7 cellular contexts compared by ENCODE assay signal in genomic region chr1:234610582-234611152, GRCh38.
DNase-seq lines count a peak whose midpoint lies in the region; ATAC-seq and TF ChIP-seq lines count a peak whose summit lies in the region.

No MANE protein-coding gene starts in this region.

- in situ Hi-C loops in astrocyte of the cerebellum (cut with HindIII; ENCODE audit: low sequenced_read_pairs), result loop anchor here (10.0 kb wide), 2 partner anchors 94 to 464 kb away; no protein-coding TSS in a partner anchor

- peak overlapping the region; percentile 44 for H3K4me3 ChIP-seq in astrocyte of the cerebellum (ENCODE audit: low read depth, low read length)

- DNase-seq in NCI-H2081 treated with DMSO at 0.1 percent for 48 hours (lab: John Stamatoyannopoulos, UW) (peak; percentile 66), T1000 (lab: John Stamatoyannopoulos, UW) (peak; percentile 82), astrocyte of the cerebellum (ENCODE audit: low read depth) (peak; percentile 85), hepatic stellate cell (ENCODE audit: low spot score) (peak; percentile 92), retina (peak; percentile 94)

- ATAC-seq in GM18519 (IDR thresholded peaks at IDR 0.05; ENCODE audit: low FRiP score, unreplicated experiment), result peak; percentile 45
- peak; percentile 31 for ATAC-seq in HG02981 (IDR thresholded peaks at IDR 0.05; ENCODE audit: unreplicated experiment)

- no peak for TF ChIP-seq CTCF in astrocyte of the cerebellum (IDR thresholded peaks at IDR 0.05; ENCODE audit: low read depth, low read length, missing control alignments)

Comparison
In these comparisons a context has a peak if more than half of its experiments do, and no peak if none do; other contexts are left out.
1. Peak in every context shown above with its lines: DNase-seq, ATAC-seq and H3K4me3 ChIP-seq.